In the genomic region with DNA sequence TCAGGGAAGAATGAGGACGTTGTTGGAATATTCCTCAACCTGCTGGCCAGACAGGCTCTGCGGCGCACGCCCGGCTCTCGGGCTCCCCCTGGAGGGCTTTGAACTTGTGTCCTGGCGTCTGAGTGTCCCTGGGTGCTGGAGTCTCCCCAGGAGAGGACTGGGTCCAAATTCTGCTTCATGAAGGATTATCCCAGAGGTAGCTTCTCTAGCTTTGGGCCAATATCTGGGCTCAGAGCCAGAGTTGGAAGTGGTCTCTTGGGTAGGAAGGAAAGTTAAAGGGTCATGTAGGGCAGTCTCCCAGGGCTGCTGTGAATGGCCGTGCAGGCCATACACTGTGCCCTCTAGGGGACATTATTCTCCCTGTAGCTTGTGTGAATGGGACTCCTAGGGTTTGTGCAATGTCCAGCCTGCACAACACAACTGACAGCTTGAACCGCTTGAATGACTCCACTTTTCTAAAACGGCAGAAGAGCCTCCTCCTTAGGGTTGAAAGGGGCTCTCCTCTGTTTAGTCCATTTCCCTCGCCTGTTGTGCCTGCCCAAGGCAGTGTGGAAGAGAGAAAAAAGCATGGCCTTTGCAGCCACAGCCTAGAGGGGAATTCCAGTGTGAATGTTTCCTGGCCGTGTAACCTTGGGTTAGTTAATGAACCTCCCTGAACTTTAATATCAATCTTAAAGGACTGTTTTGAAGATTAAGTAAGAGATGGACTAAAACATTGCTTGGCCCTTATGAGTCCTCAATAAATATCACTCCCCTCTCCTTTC, we compare ENCODE assay signal across 8 cellular contexts.
A peak's percentile ranks its signal among the peaks of the same experiment; 100 is the strongest.
DNase-seq lines count a peak whose midpoint lies in the region; ATAC-seq and TF ChIP-seq lines count a peak whose summit lies in the region.

No MANE protein-coding gene starts in this region.

- no peak for TF ChIP-seq POLR2A in ovary (IDR thresholded peaks at IDR 0.05)

- TF ChIP-seq CTCF in glutamatergic neuron (IDR thresholded peaks at IDR 0.05; ENCODE audit: partially characterized antibody, unreplicated experiment): peak; percentile 90
- peak in 1 of 3 donors; percentile 41 for TF ChIP-seq CTCF in ovary (IDR thresholded peaks at IDR 0.05)

- H3K4me3 ChIP-seq in ovary: no peak overlapping the region

- no peak overlapping the region for H3K27ac Mint-ChIP-seq in activated naive CD4-positive, alpha-beta T cell treated with anti-CD3 and anti-CD28 coated beads, Interleukin-2, amount 10 ng/mL, durations not matched to agents 7 days and 5 days
- no peak overlapping the region for H3K27ac Mint-ChIP-seq in glutamatergic neuron (ENCODE audit: unreplicated experiment)

- no peaks in the 10 kb centered on the region for H3K4me1 Mint-ChIP-seq in activated naive CD4-positive, alpha-beta T cell treated with anti-CD3 and anti-CD28 coated beads, Interleukin-2, amount 10 ng/mL, durations not matched to agents 7 days and 5 days
- H3K4me1 Mint-ChIP-seq in glutamatergic neuron (ENCODE audit: low read depth, unreplicated experiment): no peaks in the 10 kb centered on the region

- H3K27me3 Mint-ChIP-seq in activated naive CD4-positive, alpha-beta T cell treated with anti-CD3 and anti-CD28 coated beads, Interleukin-2, amount 10 ng/mL, durations not matched to agents 7 days and 5 days: peaks cover 29% of the 10 kb centered on the region
- peaks cover 5% of the 10 kb centered on the region for H3K27me3 Mint-ChIP-seq in glutamatergic neuron (ENCODE audit: unreplicated experiment)

- CTCF ChIA-PET in activated naive CD4-positive, alpha-beta T cell treated with anti-CD3 and anti-CD28 coated beads, Interleukin-2, amount 10 ng/mL, durations not matched to agents 7 days and 5 days (lab: Charles Lee): interaction anchor here (0.6 to 2.3 kb wide), 6 partner anchors 9 to 592 kb away, joined by 3 to 10 read pairs (median 4); no protein-coding TSS in a partner anchor

- no peaks in the 10 kb centered on the region for H3K4me1 ChIP-seq in ovary (ENCODE audit: insufficient read depth)

- no peak for ATAC-seq in HG03097 (IDR thresholded peaks at IDR 0.05; ENCODE audit: low FRiP score, unreplicated experiment)

- no peak overlapping the region for H3K27ac ChIP-seq in ovary

- intact Hi-C loops in ovary (cut with DNase I): no loop called here

- no peaks in the 10 kb centered on the region for H3K27me3 ChIP-seq in ovary

- no peak overlapping the region for H3K4me3 Mint-ChIP-seq in activated naive CD4-positive, alpha-beta T cell treated with anti-CD3 and anti-CD28 coated beads, Interleukin-2, amount 10 ng/mL, durations not matched to agents 7 days and 5 days
- H3K4me3 Mint-ChIP-seq in glutamatergic neuron (ENCODE audit: unreplicated experiment): no peak overlapping the region

- no peaks in the 10 kb centered on the region for H3K36me3 ChIP-seq in ovary

- no peaks in the 10 kb centered on the region for H3K9me3 Mint-ChIP-seq in activated naive CD4-positive, alpha-beta T cell treated with anti-CD3 and anti-CD28 coated beads, Interleukin-2, amount 10 ng/mL, durations not matched to agents 7 days and 5 days
- peaks cover 2% of the 10 kb centered on the region for H3K9me3 Mint-ChIP-seq in glutamatergic neuron (ENCODE audit: unreplicated experiment)

- H3K36me3 Mint-ChIP-seq in activated naive CD4-positive, alpha-beta T cell treated with anti-CD3 and anti-CD28 coated beads, Interleukin-2, amount 10 ng/mL, durations not matched to agents 7 days and 5 days: no peaks in the 10 kb centered on the region
- no peaks in the 10 kb centered on the region for H3K36me3 Mint-ChIP-seq in glutamatergic neuron (ENCODE audit: unreplicated experiment)

- 19 to 20% (median 19%) methylated on average over 12 of the region's 12 CpGs for WGBS in ovary, 3 donors

- H3K9me3 ChIP-seq in ovary: no peaks in the 10 kb centered on the region

- peak; percentile 13 for DNase-seq in NK-92 treated with Interleukin-12 subunit alpha and Interleukin-12 subunit beta, amount 100 ng/mL, for 24 hours (lab: John Stamatoyannopoulos, UW)
- DNase-seq in NK-92 (lab: John Stamatoyannopoulos, UW; ENCODE audit: unreplicated experiment) (no peak), LoVo (ENCODE audit: low spot score) (peak; percentile 57), SHP77 (lab: John Stamatoyannopoulos, UW) (peak; percentile 44 to 67), glutamatergic neuron (peak; percentile 90), ovary (peak in 4 of 5 donors; percentile 41 to 70 (median 51))
- peak; percentile 64 for DNase-seq in activated naive CD4-positive, alpha-beta T cell treated with anti-CD3 and anti-CD28 coated beads, Interleukin-2, amount 10 ng/mL, durations not matched to agents 7 days and 5 days

- no peak for TF ChIP-seq EP300 in ovary (IDR thresholded peaks at IDR 0.05)
